Comparison of ENCODE assay signal across 10 cellular contexts in the genomic region with DNA sequence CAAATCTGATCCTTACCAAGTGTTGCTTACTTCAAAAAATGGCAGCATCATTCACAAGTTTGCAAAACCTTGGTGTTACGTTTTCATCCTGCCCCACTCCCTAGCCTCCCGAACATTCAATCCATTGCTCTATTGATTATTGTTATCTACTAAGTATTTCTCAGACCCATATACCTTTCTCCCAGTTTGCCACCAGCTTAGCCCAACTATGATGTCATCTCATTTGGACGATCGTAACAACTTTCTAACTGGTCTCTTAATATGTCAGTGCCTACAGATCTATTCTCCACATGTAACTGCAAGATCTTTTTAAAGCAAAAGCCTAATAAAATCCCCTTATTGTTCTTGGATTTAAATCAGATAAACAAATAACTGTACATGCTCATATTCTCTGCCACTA.
"Had no signal": no experiment of that assay in that cellular context is flagged by ENCODE, and none has a peak within 500 bp of the region (broad histone marks: within the 10 kb centered on the region; RNA-seq: fewer than 3 reads in every experiment).

No MANE protein-coding gene starts in this region.

- DNase-seq: GM23248, GOT3, H7, H9, HCEC 1CT, HFFc6 had no signal

- H3K4me2 ChIP-seq: GM23338 had no signal

- FAIRE-seq: H54 had no signal

- H3K36me3 ChIP-seq: HAP-1 had no signal

- ATAC-seq: GM23338, HCT116 had no signal

- H3K9me3 ChIP-seq: HAP-1 had no signal

- H3K9ac ChIP-seq: GM23248 had no signal

- H3K4me1 ChIP-seq: HAP-1 had no signal

- H3K4me3 ChIP-seq: GM23248, GM23338, HAP-1 had no signal

- H2AFZ ChIP-seq: GM23248, GM23338 had no signal

- H3K27ac ChIP-seq: GM23248 had no signal
